Comparison of ENCODE assay signal across 8 cellular contexts in the genomic region with DNA sequence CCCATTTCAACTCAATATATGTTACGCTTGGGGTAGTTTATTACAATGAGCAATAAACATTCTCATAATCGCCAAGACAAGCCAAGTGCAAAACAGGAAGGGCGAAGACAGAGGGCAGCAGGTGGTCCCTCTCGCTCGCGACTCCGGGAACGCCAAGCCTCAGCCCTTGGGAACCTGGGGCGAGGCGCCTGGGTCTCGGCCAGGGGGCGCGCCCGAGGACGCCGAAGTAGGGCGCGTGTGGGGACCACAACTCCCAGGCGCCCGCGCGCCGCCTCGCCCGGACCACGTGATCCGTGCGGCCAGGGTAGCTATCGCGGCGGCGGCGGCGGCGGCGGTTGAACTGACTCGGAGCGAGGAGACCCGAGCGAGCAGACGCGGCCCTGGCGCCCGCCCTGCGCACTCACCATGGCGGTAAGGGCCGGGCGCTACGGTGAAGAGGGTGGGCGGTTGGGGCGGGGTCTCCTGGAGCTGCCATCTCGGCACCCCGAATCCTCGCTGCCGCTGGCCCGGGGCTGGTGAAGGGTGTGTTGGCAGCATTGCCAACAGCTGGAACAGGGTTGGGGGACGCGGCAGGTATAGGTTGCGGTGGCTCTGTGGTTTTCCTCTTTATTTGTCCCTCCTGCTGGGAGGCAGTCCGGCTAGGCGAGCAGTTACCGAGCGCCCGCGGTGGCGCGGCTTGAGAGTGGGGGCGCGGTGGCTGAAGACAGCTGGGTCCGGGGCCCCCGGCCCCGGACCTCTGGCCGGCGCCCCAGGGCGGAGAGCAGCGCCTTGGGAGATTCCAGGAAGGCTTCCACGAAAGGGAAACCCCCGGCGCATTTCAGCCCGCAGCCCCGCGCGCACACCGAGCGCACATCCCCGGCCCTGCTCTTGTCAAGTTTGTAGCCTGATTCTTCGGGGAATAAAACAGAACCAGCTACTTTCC. TPM values are rescaled to one million over a fixed set of nuclear protein-coding genes. Genes with fewer than 3 reads are reported as not detected.
A peak's percentile ranks its signal among the peaks of the same experiment; 100 is the strongest.
DNase-seq lines count a peak whose midpoint lies in the region; ATAC-seq and TF ChIP-seq lines count a peak whose summit lies in the region.

Gene SLC31A2, plus strand, starts transcription at position 338 of the 922 bp plus-strand sequence. Its CDS starts 68 bp downstream, at position 406.

- no peaks in the 10 kb centered on the region for H3K79me2 ChIP-seq in KMS-11 (ENCODE audit: insufficient read depth, low read depth)

- H3K4me1 ChIP-seq in KMS-11 (ENCODE audit: low read depth, poor library complexity, severe bottlenecking) = peaks cover 39% of the 10 kb centered on the region

- peaks cover 13% of the 10 kb centered on the region for H3K4me1 Mint-ChIP-seq in nephron progenitor cell
- peaks cover 26% of the 10 kb centered on the region for H3K4me1 Mint-ChIP-seq in stimulated activated naive CD8-positive, alpha-beta T cell treated with anti-CD3 and anti-CD28 coated beads, Interleukin-15, Interleukin-2, amounts not matched to agents 100 ng/mL and 50 ng/mL, for 24 hours (ENCODE audit: low read depth)

- peak within 1 kb of the TSS; percentile 77 for H2AFZ ChIP-seq in KMS-11 (ENCODE audit: low read depth)

- TF ChIP-seq CTCF in KMS-11 (conservative IDR thresholded peaks at IDR 0.05; ENCODE audit: low read depth, low read length) (peak; percentile 60), nephron progenitor cell (IDR thresholded peaks at IDR 0.05) (peak; percentile 34)

- peak within 1 kb of the TSS; percentile 50; the same call in 1 of the 2 replicates for H3K9ac ChIP-seq in KMS-11

- no peak within 1 kb of the TSS for H3K27ac ChIP-seq in KMS-11

- H3K4me3 ChIP-seq in KMS-11 (IDR thresholded peaks at IDR 0.05; ENCODE audit: insufficient read depth, low read depth, low read length) = no peak within 1 kb of the TSS

- peak; percentile 97 for ATAC-seq in GM21723 (IDR thresholded peaks at IDR 0.05; ENCODE audit: unreplicated experiment)

- H3K4me3 Mint-ChIP-seq in nephron progenitor cell = peak within 1 kb of the TSS; percentile 84
- H3K4me3 Mint-ChIP-seq in stimulated activated naive CD8-positive, alpha-beta T cell treated with anti-CD3 and anti-CD28 coated beads, Interleukin-15, Interleukin-2, amounts not matched to agents 100 ng/mL and 50 ng/mL, for 24 hours = peak within 1 kb of the TSS; percentile 82

- H4K20me1 ChIP-seq in KMS-11 (ENCODE audit: insufficient read depth) = no peaks in the 10 kb centered on the region

- DNase-seq in DMS79 treated with DMSO at 0.1 percent for 48 hours (lab: John Stamatoyannopoulos, UW) (peak; percentile 80), RPMI7951 (ENCODE audit: low read depth) (peak; percentile 83), fibroblast of the conjunctiva (ENCODE audit: low read depth) (peak; percentile 47), nephron progenitor cell (peak; percentile 95)
- peak; percentile 74 for DNase-seq in activated effector memory CD4-positive, alpha-beta T cell treated with Interleukin-2 at 50 U/mL for 16 hours

- H3K27me3 Mint-ChIP-seq in nephron progenitor cell (ENCODE audit: low read depth, poor library complexity) = peaks cover 53% of the 10 kb centered on the region
- no peaks in the 10 kb centered on the region for H3K27me3 Mint-ChIP-seq in stimulated activated naive CD8-positive, alpha-beta T cell treated with anti-CD3 and anti-CD28 coated beads, Interleukin-15, Interleukin-2, amounts not matched to agents 100 ng/mL and 50 ng/mL, for 24 hours

- no peaks in the 10 kb centered on the region for H3K9me3 Mint-ChIP-seq in nephron progenitor cell
- H3K9me3 Mint-ChIP-seq in stimulated activated naive CD8-positive, alpha-beta T cell treated with anti-CD3 and anti-CD28 coated beads, Interleukin-15, Interleukin-2, amounts not matched to agents 100 ng/mL and 50 ng/mL, for 24 hours = no peaks in the 10 kb centered on the region

- no peaks in the 10 kb centered on the region for H3K27me3 ChIP-seq in KMS-11 (ENCODE audit: insufficient read depth, low read depth)

- H3K36me3 Mint-ChIP-seq in nephron progenitor cell (ENCODE audit: low read depth) = no peaks in the 10 kb centered on the region
- H3K36me3 Mint-ChIP-seq in stimulated activated naive CD8-positive, alpha-beta T cell treated with anti-CD3 and anti-CD28 coated beads, Interleukin-15, Interleukin-2, amounts not matched to agents 100 ng/mL and 50 ng/mL, for 24 hours (ENCODE audit: low read depth) = no peaks in the 10 kb centered on the region

- no peaks in the 10 kb centered on the region for H3K36me3 ChIP-seq in KMS-11 (ENCODE audit: insufficient read depth)

- H3K27ac Mint-ChIP-seq in nephron progenitor cell = no peak within 1 kb of the TSS
- H3K27ac Mint-ChIP-seq in stimulated activated naive CD8-positive, alpha-beta T cell treated with anti-CD3 and anti-CD28 coated beads, Interleukin-15, Interleukin-2, amounts not matched to agents 100 ng/mL and 50 ng/mL, for 24 hours = peak within 1 kb of the TSS; percentile 21

- H3K4me2 ChIP-seq in KMS-11 = peak within 1 kb of the TSS; percentile 70

RNA-seq across cellular contexts. Expression of gene SLC31A2, which starts in this region (rescaled TPM):
- total RNA-seq in RPMI7951 (2014; rRNA removed; shearing (Covaris generic)) = 11.4 and 13.3 TPM in 2 replicates
